ENCODE assay signal across 8 cellular contexts in the genomic region with DNA sequence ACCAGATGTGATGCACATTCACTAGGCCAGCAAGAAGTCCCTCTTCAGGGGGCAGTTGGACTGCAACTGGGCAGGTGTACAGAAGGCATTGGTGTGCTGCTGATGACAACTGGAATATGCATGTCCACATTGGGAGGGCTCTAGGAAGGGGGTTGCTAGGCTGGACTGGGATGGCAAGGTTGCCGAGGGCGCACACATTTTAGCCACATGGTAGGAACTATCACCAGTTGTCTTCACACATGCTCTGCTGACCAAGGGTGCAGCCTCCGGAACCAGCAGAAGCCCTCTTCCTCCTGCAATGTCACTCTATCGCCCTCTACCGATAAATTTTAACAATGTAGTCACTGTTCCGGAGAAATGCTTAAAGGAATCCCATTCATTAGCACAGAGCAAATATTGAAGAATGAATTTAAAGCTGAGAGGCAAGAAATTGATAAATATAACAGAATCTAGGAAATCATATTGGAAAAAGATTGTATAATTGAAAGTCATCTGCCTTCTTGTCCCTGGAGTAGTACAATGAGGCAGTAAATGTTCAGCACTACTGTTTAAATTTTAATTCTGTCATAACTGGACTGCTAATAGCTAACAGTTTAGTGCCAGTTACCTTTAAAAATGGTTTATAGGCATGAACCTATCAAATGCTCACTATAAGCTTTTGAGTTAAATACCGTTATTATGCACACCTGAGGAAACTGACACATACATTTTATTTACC. TPM values are rescaled to one million over a fixed set of nuclear protein-coding genes. Genes with fewer than 3 reads are reported as not detected.
DNase-seq lines count a peak whose midpoint lies in the region; ATAC-seq and TF ChIP-seq lines count a peak whose summit lies in the region.

No MANE protein-coding gene starts in this region.

- peaks cover 3% of the 10 kb centered on the region for H3K4me1 ChIP-seq in Karpas-422 (ENCODE audit: low read length)
- no peaks in the 10 kb centered on the region for H3K4me1 ChIP-seq in Panc1 (ENCODE audit: control insufficient read depth, insufficient read depth, low read length)
- H3K4me1 ChIP-seq in adipocyte (ENCODE audit: control insufficient read depth, insufficient read depth, low read length): no peaks in the 10 kb centered on the region
- H3K4me1 ChIP-seq in left ventricle myocardium inferior: no peaks in the 10 kb centered on the region

- no peaks in the 10 kb centered on the region for H3K36me3 ChIP-seq in H7 (replicated peaks; ENCODE audit: control insufficient read depth, insufficient read depth, low read length)
- H3K36me3 ChIP-seq in Karpas-422 (ENCODE audit: insufficient read depth, low read length): no peaks in the 10 kb centered on the region
- no peaks in the 10 kb centered on the region for H3K36me3 ChIP-seq in Panc1 (ENCODE audit: control insufficient read depth, insufficient read depth, low read length)
- no peaks in the 10 kb centered on the region for H3K36me3 ChIP-seq in adipocyte (ENCODE audit: control insufficient read depth, insufficient read depth, low read length, severe bottlenecking)
- H3K36me3 ChIP-seq in left ventricle myocardium inferior: no peaks in the 10 kb centered on the region

- H4K20me1 ChIP-seq in Karpas-422 (ENCODE audit: insufficient read depth, low read depth, low read length): no peaks in the 10 kb centered on the region

- TF ChIP-seq CTCF in Panc1 (IDR thresholded peaks at IDR 0.05) (peak; percentile 91), left ventricle myocardium inferior (IDR thresholded peaks at IDR 0.05; ENCODE audit: borderline replicate concordance) (peak; percentile 93), retinal pigment epithelial cell (conservative IDR thresholded peaks at IDR 0.05; ENCODE audit: low read depth, low read length) (peak; percentile 80)

- no peak overlapping the region for H3K4me2 ChIP-seq in Karpas-422 (ENCODE audit: low read depth, low read length, poor library complexity, severe bottlenecking)

- in situ Hi-C loops in Panc1 (cut with HindIII; ENCODE audit: low pct_unique_long_range_greater_than_20kb, low sequenced_read_pairs): no loop called here

- H3K9me3 ChIP-seq in Karpas-422 (ENCODE audit: low read length): no peaks in the 10 kb centered on the region
- no peaks in the 10 kb centered on the region for H3K9me3 ChIP-seq in Panc1 (ENCODE audit: control insufficient read depth, insufficient read depth, low read depth, low read length)
- H3K9me3 ChIP-seq in adipocyte (ENCODE audit: control insufficient read depth, low read length): no peaks in the 10 kb centered on the region
- no peaks in the 10 kb centered on the region for H3K9me3 ChIP-seq in left ventricle myocardium inferior (replicated peaks)

- H3K27me3 ChIP-seq in H7 (ENCODE audit: control insufficient read depth, insufficient read depth, low read length): peaks cover 16% of the 10 kb centered on the region
- H3K27me3 ChIP-seq in Karpas-422 (ENCODE audit: low read length): no peaks in the 10 kb centered on the region
- no peaks in the 10 kb centered on the region for H3K27me3 ChIP-seq in Panc1 (ENCODE audit: control insufficient read depth, insufficient read depth, low read length)
- no peaks in the 10 kb centered on the region for H3K27me3 ChIP-seq in adipocyte (replicated peaks; ENCODE audit: control insufficient read depth, insufficient read depth, low read length)
- no peaks in the 10 kb centered on the region for H3K27me3 ChIP-seq in left ventricle myocardium inferior (ENCODE audit: low read depth)

- H3K27ac ChIP-seq in Karpas-422 (ENCODE audit: low read length) (no peak overlapping the region), Panc1 (ENCODE audit: low read length) (no peak overlapping the region), left ventricle myocardium inferior (replicated peaks) (no peak overlapping the region)

- no peak overlapping the region for H3K4me3 ChIP-seq in H7 (ENCODE audit: insufficient read depth, low read depth, low read length)
- H3K4me3 ChIP-seq in Karpas-422 (ENCODE audit: low read length): no peak overlapping the region
- no peak overlapping the region for H3K4me3 ChIP-seq in Panc1 (ENCODE audit: low read depth in 2 of 2, low read length in 2 of 2)
- H3K4me3 ChIP-seq in adipocyte (ENCODE audit: low read length): no peak overlapping the region
- no peak overlapping the region for H3K4me3 ChIP-seq in left ventricle myocardium inferior
- no peak overlapping the region for H3K4me3 ChIP-seq in retinal pigment epithelial cell (ENCODE audit: low read length)

- H2AFZ ChIP-seq in Karpas-422 (ENCODE audit: low read length): peak overlapping the region; percentile 49; the same call in 1 of the 2 replicates

- peak; percentile 93 for ATAC-seq in Panc1

- POLR2A ChIA-PET in Panc1 (lab: Charles Lee): no interaction called here

- H3K9ac ChIP-seq in Karpas-422 (ENCODE audit: low read length) (no peak overlapping the region), adipocyte (ENCODE audit: low read length) (no peak overlapping the region)

- peak; percentile 72 for DNase-seq in activated CD8-positive, alpha-beta memory T cell treated with anti-CD3 and anti-CD28 coated beads for 24 hours
- no peak for DNase-seq in activated CD8-positive, alpha-beta memory T cell treated with anti-CD3 and anti-CD28 coated beads, Interleukin-2, amount 50 U/mL, for 48 hours
- DNase-seq in H7: peak; percentile 68
- peak; percentile 89 for DNase-seq in Karpas-422
- peak; percentile 54 for DNase-seq in Panc1 (ENCODE audit: low read depth, low spot score)
- DNase-seq in adipocyte (ENCODE audit: low read depth): peak; percentile 88
- no peak for DNase-seq in left ventricle myocardium inferior
- DNase-seq in retinal pigment epithelial cell (ENCODE audit: low read depth): no peak

- H3K79me2 ChIP-seq in Karpas-422 (ENCODE audit: low read length): no peaks in the 10 kb centered on the region

- intact Hi-C loops in Panc1 (cut with micrococcal nuclease; ENCODE audit: unreplicated experiment) (no loop called here), left ventricle myocardium inferior (cut with micrococcal nuclease) (loop anchor here (10.0 kb wide), 1 partner anchor 471 kb away; no protein-coding TSS in a partner anchor)

- no peaks in the 10 kb centered on the region for H3K9me2 ChIP-seq in Karpas-422 (replicated peaks; ENCODE audit: insufficient read depth, low read length)

- BruUV-seq in Panc1 (replicated peaks; lab: Mats Ljungman, UMichigan): no TSS peak

- CTCF ChIA-PET in Panc1 (lab: Charles Lee): interaction anchor here (0.6 to 1.7 kb wide), 4 partner anchors 36 to 1242 kb away, joined by 3 to 7 read pairs (median 5); no protein-coding TSS in a partner anchor

RNA-seq across cellular contexts. Expression of gene LYSMD4, which starts 22.6 kb away (rescaled TPM):
- total RNA-seq in H7 (2014; rRNA removed; shearing (Covaris generic)): 6.4 and 8.3 TPM in 2 replicates
- total RNA-seq in Karpas-422 (2014; rRNA removed; shearing (Covaris generic); ENCODE audit: low replicate concordance): 6.3 and 10.1 TPM in 2 replicates
- 8.9 TPM for total RNA-seq in Panc1 (2021; ENCODE audit: unreplicated experiment)
- 6.4 TPM for polyA plus RNA-seq in Panc1 (2012; ENCODE audit: insufficient read length)
- total RNA-seq in left ventricle myocardium inferior: 9.8 TPM

Comparison
In these comparisons a context has a peak if more than half of its experiments do, and no peak if none do; other contexts are left out.
1. DNase-seq: peak in activated CD8-positive, alpha-beta memory T cell treated with anti-CD3 and anti-CD28 coated beads for 24 hours (single experiment), H7 (single experiment), Karpas-422 (single experiment), Panc1 (single experiment) and adipocyte (single experiment); none in activated CD8-positive, alpha-beta memory T cell treated with anti-CD3 and anti-CD28 coated beads, Interleukin-2, amount 50 U/mL, for 48 hours (single experiment), left ventricle myocardium inferior (single experiment) and retinal pigment epithelial cell (single experiment).
2. Peak in every context shown above with its lines, with median percentiles within 50 percentile points of each other: CTCF ChIP-seq.